In the genomic region with DNA sequence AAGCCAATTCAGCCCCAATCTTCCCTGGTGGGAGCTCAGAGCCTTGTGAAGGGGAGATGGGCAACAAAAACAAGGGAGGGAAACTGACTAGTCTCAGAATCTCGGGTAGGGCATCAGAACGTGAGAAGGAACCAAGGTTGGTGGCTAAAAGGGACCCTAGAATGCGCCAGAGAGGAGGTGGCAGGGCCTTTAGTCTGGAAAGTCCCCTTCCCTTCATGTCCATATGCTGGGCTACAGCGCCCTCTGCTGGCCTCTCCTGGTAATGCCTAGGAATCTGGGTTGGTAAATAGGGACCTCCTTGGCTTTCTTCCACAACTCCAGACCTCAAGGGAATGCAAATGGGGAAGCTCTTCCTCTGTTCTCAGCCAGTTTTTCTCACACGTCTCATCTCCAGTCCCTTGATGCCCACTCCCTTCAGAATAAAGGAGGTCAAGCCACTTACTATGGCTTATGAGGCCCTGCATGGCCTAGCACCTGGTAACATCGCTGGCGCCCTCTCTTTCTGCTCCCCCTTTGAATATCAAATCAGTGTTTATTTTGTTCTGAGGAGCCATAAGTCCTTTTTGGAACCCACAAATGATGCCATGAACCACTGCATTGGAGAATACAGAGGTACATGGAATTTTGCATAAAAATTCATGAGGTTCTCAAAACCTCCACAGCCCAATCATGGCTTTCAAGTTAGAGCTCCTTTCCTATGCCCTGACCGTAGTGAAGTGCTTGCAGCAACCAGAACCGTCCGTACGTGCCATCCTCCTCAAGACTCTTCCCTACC, we compare ENCODE assay signal across 8 cellular contexts. TPM values are rescaled to one million over a fixed set of nuclear protein-coding genes. Genes with fewer than 3 reads are reported as not detected.
A peak's percentile ranks its signal among the peaks of the same experiment; 100 is the strongest.
DNase-seq lines count a peak whose midpoint lies in the region; ATAC-seq, FAIRE-seq and TF ChIP-seq lines count a peak whose summit lies in the region.

No MANE protein-coding gene starts in this region.

- DNase-seq in AG08395 (ENCODE audit: low spot score) (peak; percentile 85), GM19239 (ENCODE audit: insufficient read length, low spot score) (peak; percentile 70), NCI-H1417 (lab: John Stamatoyannopoulos, UW) (peak; percentile 75 to 94 (median 89)), T follicular helper cell (ENCODE audit: low read depth) (peak; percentile 90), adrenal gland (peak; percentile 91 to 98 (median 95)), left cardiac atrium (peak; percentile 91), psoas muscle (peak; percentile 93 to 97), ureter (ENCODE audit: low spot score) (peak; percentile 96)

- WGBS in adrenal gland, 4 donors = 21 to 38% (median 24%) methylated on average over 11 of the region's 11 CpGs
- 13 to 20% (median 14%) methylated on average over 10 to 11 of the region's 11 CpGs for WGBS in psoas muscle, 3 donors

- no peak for TF ChIP-seq POLR2A in adrenal gland (IDR thresholded peaks at IDR 0.05)

- H3K36me3 ChIP-seq in adrenal gland (replicated peaks in 1 of 2) (peaks cover 0 to 54% of the 10 kb centered on the region in 2 donors), psoas muscle (ENCODE audit: insufficient read depth in 1 of 2, low read depth in 1 of 2) (peaks cover 9 to 60% of the 10 kb centered on the region in 2 donors)

- H3K4me1 ChIP-seq in adrenal gland (replicated peaks in 1 of 2) = peaks cover 21 to 37% of the 10 kb centered on the region in 2 donors
- H3K4me1 ChIP-seq in psoas muscle = peaks cover 34% of the 10 kb centered on the region

- intact Hi-C loops in adrenal gland (cut with DNase I) (loop anchor here in 1 of 2 donors (5.0 kb wide), 1 partner anchor 111 kb away; no protein-coding TSS in a partner anchor), left cardiac atrium (cut with DNase I) (loop anchor here (1.0 to 5.0 kb wide), 3 partner anchors 44 to 103 kb away; a partner anchor contains a TSS), psoas muscle (cut with DNase I) (loop anchor here (2.0 to 5.0 kb wide), 6 partner anchors 41 to 182 kb away; a partner anchor contains a TSS)

- TF ChIP-seq CTCF in adrenal gland (IDR thresholded peaks at IDR 0.05) = peak; percentile 97 to 98 (median 98)
- TF ChIP-seq CTCF in psoas muscle (IDR thresholded peaks at IDR 0.05) = peak; percentile 99

- H3K27ac ChIP-seq in adrenal gland (peak overlapping the region; percentile 91 to 99 (median 96)), psoas muscle (peak overlapping the region; percentile 93)

- peak; percentile 87 for FAIRE-seq in GM19239 (lab: Jason Lieb, UNC)

- H3K9me3 ChIP-seq in adrenal gland (replicated peaks in 1 of 3) = no peaks in the 10 kb centered on the region
- H3K9me3 ChIP-seq in psoas muscle = no peaks in the 10 kb centered on the region

- H3K4me3 ChIP-seq in adrenal gland = peak overlapping the region in 1 of 4 donors; percentile 84
- peak overlapping the region; percentile 83 for H3K4me3 ChIP-seq in psoas muscle

- peak; percentile 69 to 73 for ATAC-seq in left cardiac atrium
- peak; percentile 69 to 79 (median 74) for ATAC-seq in psoas muscle

- H3K27me3 ChIP-seq in adrenal gland (no peaks in the 10 kb centered on the region), psoas muscle (ENCODE audit: insufficient read depth in 3 of 3, low read length in 2 of 3) (no peaks in the 10 kb centered on the region)

RNA-seq across cellular contexts. Expression of a gene that starts 1.3 kb away (rescaled TPM):
- total RNA-seq in adrenal gland (10 to 100 TPM in 7 of 8 donors, 1 to 10 TPM in 1; 9.2 to 25.6 (median 19.8) TPM), left cardiac atrium (10 to 100 TPM; 18.0 to 18.6 TPM), psoas muscle (10 to 100 TPM; 15.5 to 25.7 (median 21.6) TPM), ureter (38.3 TPM)
- polyA plus RNA-seq in adrenal gland (10 to 100 TPM in 1 of 3 donors, 1 to 10 TPM in 2; 9.4 to 17.4 (median 10.0) TPM), psoas muscle (10 to 100 TPM; 13.7 to 23.7 (median 19.9) TPM)

RNA-seq across cellular contexts. Expression of a gene that starts 44.5 kb away (rescaled TPM):
- total RNA-seq in adrenal gland (100 to 1,000 TPM; 123 to 175 (median 146) TPM), left cardiac atrium (100 to 1,000 TPM; 116 to 147 TPM), psoas muscle (100 to 1,000 TPM in 2 of 4 donors, 10 to 100 TPM in 2; 82.2 to 129 (median 105) TPM), ureter (183 TPM)
- polyA plus RNA-seq in adrenal gland (100 to 1,000 TPM in 2 of 3 donors, 10 to 100 TPM in 1; 90.4 to 130 (median 101) TPM), psoas muscle (10 to 100 TPM; 54.3 to 82.3 (median 69.2) TPM)

RNA-seq across cellular contexts. Expression of a gene that starts 45.1 kb away (rescaled TPM):
- total RNA-seq in adrenal gland = 10 to 100 TPM; 17.4 to 75.9 (median 42.2) TPM
- polyA plus RNA-seq in adrenal gland = 10 to 100 TPM in 2 of 3 donors, 1 to 10 TPM in 1; 8.7 to 37.9 (median 17.1) TPM
- 10 to 100 TPM; 29.3 to 31.5 TPM for total RNA-seq in left cardiac atrium
- 10 to 100 TPM in 2 of 4 donors, 1 to 10 TPM in 2; 8.2 to 10.8 (median 10.1) TPM for total RNA-seq in psoas muscle
- polyA plus RNA-seq in psoas muscle = 10 to 100 TPM in 1 of 3 donors, 1 to 10 TPM in 2; 2.8 to 10.5 (median 3.2) TPM
- 26.3 TPM for total RNA-seq in ureter

RNA-seq across cellular contexts. Expression of a gene that starts 55.3 kb away (rescaled TPM):
- 10 to 100 TPM in 5 of 8 donors, 1 to 10 TPM in 3; 7.5 to 16.8 (median 12.4) TPM for total RNA-seq in adrenal gland
- 10 to 100 TPM in 1 of 3 donors, 1 to 10 TPM in 2; 2.7 to 14.4 (median 8.9) TPM for polyA plus RNA-seq in adrenal gland
- 1 to 10 TPM; 3.5 to 4.1 TPM for total RNA-seq in left cardiac atrium
- total RNA-seq in psoas muscle = 1 to 10 TPM; 1.7 to 2.5 (median 2.0) TPM
- 10 to 100 TPM in 1 of 3 donors, 1 to 10 TPM in 2; 7.9 to 13.1 (median 9.3) TPM for polyA plus RNA-seq in psoas muscle
- 6.1 TPM for total RNA-seq in ureter
